Comparison of ENCODE assay signal across 24 cellular contexts in the genomic region with DNA sequence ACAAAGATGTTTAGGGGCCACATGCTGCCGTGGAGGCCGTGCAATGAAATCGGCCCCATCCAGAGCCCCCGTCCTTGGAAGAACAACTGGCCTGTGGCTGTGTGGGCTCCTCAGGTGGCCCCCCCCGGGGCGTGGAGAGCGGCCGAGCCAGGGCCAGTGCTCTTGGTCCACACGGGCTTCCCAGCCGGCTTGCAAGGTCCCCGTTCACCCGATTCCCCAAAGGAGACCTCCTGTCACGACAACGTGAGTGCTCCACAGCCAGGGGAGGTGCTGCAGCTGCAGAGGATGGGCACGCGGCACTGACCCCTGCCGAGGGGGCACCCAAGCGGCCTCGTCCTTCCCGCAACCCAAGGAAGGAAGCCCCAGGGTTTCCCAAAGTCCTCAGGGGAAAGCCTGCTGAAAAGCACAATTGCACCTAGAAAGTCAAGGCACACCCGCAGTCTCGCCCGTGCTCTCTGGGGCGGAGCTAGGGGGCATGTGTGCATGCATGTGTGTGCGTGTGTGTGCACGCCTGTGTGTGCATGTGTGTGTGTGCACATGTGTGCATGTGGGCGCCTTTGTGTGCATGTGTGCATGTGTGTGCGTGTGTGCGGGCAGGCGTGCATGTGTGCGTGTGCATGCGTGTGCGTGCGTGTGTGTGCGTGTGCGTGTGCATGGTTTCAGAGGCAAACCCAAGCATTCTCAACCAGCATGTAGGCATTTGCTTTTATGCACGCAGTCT. TPM values are rescaled to one million over a fixed set of nuclear protein-coding genes. Genes with fewer than 3 reads are reported as not detected.
DNase-seq lines count a peak whose midpoint lies in the region; ATAC-seq and TF ChIP-seq lines count a peak whose summit lies in the region.
"Had no signal": no experiment of that assay in that cellular context is flagged by ENCODE, and none has a peak within 500 bp of the region (broad histone marks: within the 10 kb centered on the region; RNA-seq: fewer than 3 reads in every experiment).

No MANE protein-coding gene starts in this region.

- TF ChIP-seq POLR2A in esophagus muscularis mucosa (IDR thresholded peaks at IDR 0.05; ENCODE audit: low read depth): no peak

- intact Hi-C loops in Right ventricle myocardium inferior (cut with DNase I) (no loop called here), cardiac septum (cut with DNase I) (no loop called here), esophagus muscularis mucosa (cut with DNase I) (no loop called here), lower lobe of right lung (cut with DNase I) (no loop called here), upper lobe of right lung (cut with DNase I) (no loop called here)

- H3K36me3 ChIP-seq in esophagus muscularis mucosa: no peaks in the 10 kb centered on the region
- H3K36me3 ChIP-seq in lower lobe of right lung: no peaks in the 10 kb centered on the region
- H3K36me3 ChIP-seq in upper lobe of right lung: no peaks in the 10 kb centered on the region
- no peaks in the 10 kb centered on the region for H3K36me3 ChIP-seq in MG63
- H3K36me3 ChIP-seq: brain microvascular endothelial cell, thyroid gland had no signal

- DNase-seq in Right ventricle myocardium inferior (ENCODE audit: missing footprints) (peak; percentile 55), cardiac septum (ENCODE audit: low spot score) (no peak), esophagus muscularis mucosa (ENCODE audit: extremely low spot score) (no peak), lower lobe of right lung (peak; percentile 39), upper lobe of right lung (peak; percentile 58), MG63 (no peak), GDM1 (lab: John Stamatoyannopoulos, UW) (no peak)
- DNase-seq: activated CD4-positive, alpha-beta T cell treated with anti-CD3 and anti-CD28 coated beads for 4 hours; activated naive CD4-positive, alpha-beta T cell treated with Interleukin-2 at 50 U/mL for 16 hours; activated T-cell treated with anti-CD3 and anti-CD28 coated beads, Interleukin-2, amount 50 U/mL, for 4 hours; brain microvascular endothelial cell; DMS53; H7; mesendoderm; NCI-H1436; NCI-H345; nucleus accumbens; SK-N-SH; stimulated activated naive CD8-positive, alpha-beta T cell treated with anti-CD3 and anti-CD28 coated beads, Interleukin-15, amount 100 ng/mL, for 72 hours; thyroid gland had no signal

- WGBS in esophagus muscularis mucosa: 86% methylated on average over 23 of the region's 37 CpGs

- ATAC-seq in Right ventricle myocardium inferior (no peak), lower lobe of right lung (no peak), upper lobe of right lung (no peak), HG02623 (IDR thresholded peaks at IDR 0.05; ENCODE audit: unreplicated experiment) (no peak)
- ATAC-seq: activated T-cell treated with anti-CD3 and anti-CD28 coated beads, Interleukin-2, amount 50 U/mL, for 4 hours; stimulated activated naive CD8-positive, alpha-beta T cell treated with anti-CD3 and anti-CD28 coated beads, Interleukin-15, amount 100 ng/mL, for 72 hours; T-helper 17 cell had no signal

- H3K9me3 ChIP-seq in esophagus muscularis mucosa: no peaks in the 10 kb centered on the region
- H3K9me3 ChIP-seq in lower lobe of right lung: no peaks in the 10 kb centered on the region
- H3K9me3 ChIP-seq in upper lobe of right lung: no peaks in the 10 kb centered on the region
- no peaks in the 10 kb centered on the region for H3K9me3 ChIP-seq in MG63
- H3K9me3 ChIP-seq: SK-N-SH, thyroid gland had no signal

- H3K4me3 ChIP-seq in esophagus muscularis mucosa: no peak overlapping the region
- no peak overlapping the region for H3K4me3 ChIP-seq in lower lobe of right lung
- no peak overlapping the region for H3K4me3 ChIP-seq in upper lobe of right lung
- H3K4me3 ChIP-seq in MG63: no peak overlapping the region
- H3K4me3 ChIP-seq: skin epidermis, thyroid gland had no signal

- H3K27ac ChIP-seq in esophagus muscularis mucosa (replicated peaks in 1 of 4): peak overlapping the region; percentile 13 to 95 (median 88)
- H3K27ac ChIP-seq in lower lobe of right lung: no peak overlapping the region
- no peak overlapping the region for H3K27ac ChIP-seq in upper lobe of right lung
- H3K27ac ChIP-seq: brain microvascular endothelial cell, KMS-11, skin epidermis, thyroid gland had no signal

- H3K4me1 ChIP-seq in esophagus muscularis mucosa: peaks cover 29 to 90% (median 82%) of the 10 kb centered on the region in 4 donors
- H3K4me1 ChIP-seq in lower lobe of right lung: peaks cover 6% of the 10 kb centered on the region
- no peaks in the 10 kb centered on the region for H3K4me1 ChIP-seq in upper lobe of right lung

- no peaks in the 10 kb centered on the region for H3K27me3 ChIP-seq in esophagus muscularis mucosa
- no peaks in the 10 kb centered on the region for H3K27me3 ChIP-seq in lower lobe of right lung (ENCODE audit: low read depth)
- no peaks in the 10 kb centered on the region for H3K27me3 ChIP-seq in upper lobe of right lung
- H3K27me3 ChIP-seq in MG63: no peaks in the 10 kb centered on the region
- H3K27me3 ChIP-seq: brain microvascular endothelial cell, thyroid gland had no signal

- TF ChIP-seq CTCF in esophagus muscularis mucosa (IDR thresholded peaks at IDR 0.05) (no peak), lower lobe of right lung (IDR thresholded peaks at IDR 0.05) (no peak), upper lobe of right lung (IDR thresholded peaks at IDR 0.05) (no peak)

- TF ChIP-seq EP300 in esophagus muscularis mucosa (IDR thresholded peaks at IDR 0.05): no peak

RNA-seq across cellular contexts. Expression of a gene that starts 48.2 kb away (rescaled TPM):
- total RNA-seq in Right ventricle myocardium inferior (66.5 TPM), cardiac septum (35.8 TPM), esophagus muscularis mucosa (10 to 100 TPM; 20.8 to 59.3 (median 27.6) TPM), lower lobe of right lung (15.7 TPM), upper lobe of right lung (22.8 TPM)
- total RNA-seq in MG63 (2014; rRNA removed; shearing (Covaris generic); ENCODE audit: low replicate concordance): 27.8 and 55.6 TPM in 2 replicates

Comparison
In these comparisons a context has a peak if more than half of its experiments do, and no peak if none do; other contexts are left out.
1. DNase-seq: peak in Right ventricle myocardium inferior (single experiment), lower lobe of right lung (single experiment) and upper lobe of right lung (single experiment); none in cardiac septum (single experiment), esophagus muscularis mucosa (single experiment), MG63 (single experiment) and GDM1 (single experiment).
2. H3K27ac ChIP-seq: peak in esophagus muscularis mucosa (4 of 4); none in lower lobe of right lung (single experiment) and upper lobe of right lung (single experiment).